ENCODE assay signal across 8 cellular contexts in the genomic region with DNA sequence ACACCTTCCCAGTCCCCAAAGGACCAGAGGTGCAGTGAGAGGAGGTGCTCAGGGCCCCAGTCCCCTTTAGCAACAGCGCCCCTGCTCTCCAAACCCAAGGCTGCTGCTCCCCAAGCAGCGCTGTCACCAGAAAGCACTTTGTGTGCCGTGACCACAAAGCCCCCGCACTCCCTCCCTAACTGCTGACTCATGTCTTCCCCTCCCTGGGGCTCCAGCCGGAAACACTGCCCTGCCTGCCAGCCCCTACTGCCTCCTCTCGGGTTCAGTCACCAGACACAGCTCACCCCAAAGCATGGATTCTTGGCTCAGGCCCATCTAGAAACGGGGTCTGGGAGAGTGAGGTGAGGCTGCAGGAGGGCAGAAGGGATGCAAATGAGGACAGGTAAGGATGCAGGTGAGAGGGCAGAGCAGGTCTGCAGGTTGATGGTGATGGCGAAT. TPM values are rescaled to one million over a fixed set of nuclear protein-coding genes. Genes with fewer than 3 reads are reported as not detected.
A peak's percentile ranks its signal among the peaks of the same experiment; 100 is the strongest.
DNase-seq lines count a peak whose midpoint lies in the region; ATAC-seq and TF ChIP-seq lines count a peak whose summit lies in the region.

No MANE protein-coding gene starts in this region.

- H3K36me3 ChIP-seq in kidney epithelial cell (ENCODE audit: control insufficient read depth, insufficient read depth, low read length) = no peaks in the 10 kb centered on the region

- peak; percentile 20 for TF ChIP-seq CTCF in kidney epithelial cell (IDR thresholded peaks at IDR 0.05; ENCODE audit: insufficient read depth, low read length, poor library complexity, severe bottlenecking)

- no peak overlapping the region for H3K4me3 ChIP-seq in kidney epithelial cell (ENCODE audit: low read depth, low read length)

- peak; percentile 55 for ATAC-seq in GM18861 (IDR thresholded peaks at IDR 0.05; ENCODE audit: unreplicated experiment)
- ATAC-seq in HG03442 (IDR thresholded peaks at IDR 0.05; ENCODE audit: unreplicated experiment) = peak; percentile 53

- DNase-seq in T-helper 22 cell (ENCODE audit: low read depth) (peak; percentile 85), amniotic epithelial cell (ENCODE audit: low read depth) (peak; percentile 74), kidney epithelial cell (ENCODE audit: low read depth) (peak; percentile 42), NCI-H2227 (lab: John Stamatoyannopoulos, UW; ENCODE audit: unreplicated experiment) (no peak), occipital lobe (lab: John Stamatoyannopoulos, UW) (no peak)
- peak; percentile 68 for DNase-seq in stimulated activated CD8-positive, alpha-beta memory T cell treated with anti-CD3 and anti-CD28 coated beads, Interleukin-15, amount 100 ng/mL, for 24 hours (ENCODE audit: low read depth)

- H3K27me3 ChIP-seq in kidney epithelial cell (ENCODE audit: control insufficient read depth, insufficient read depth, low read length) = no peaks in the 10 kb centered on the region

RNA-seq across cellular contexts. Expression of a gene that starts 4.9 kb away (rescaled TPM):
- total RNA-seq in kidney epithelial cell = not detected in 2 replicates
- not detected for total RNA-seq in occipital lobe

RNA-seq across cellular contexts. Expression of a gene that starts 45.6 kb away (rescaled TPM):
- total RNA-seq in kidney epithelial cell (58.5 and 61.8 TPM in 2 replicates), occipital lobe (12.3 TPM)

Comparison
In these comparisons a context has a peak if more than half of its experiments do, and no peak if none do; other contexts are left out.
1. DNase-seq: peak in T-helper 22 cell (single experiment), amniotic epithelial cell (single experiment), kidney epithelial cell (single experiment) and stimulated activated CD8-positive, alpha-beta memory T cell treated with anti-CD3 and anti-CD28 coated beads, Interleukin-15, amount 100 ng/mL, for 24 hours (single experiment); none in NCI-H2227 (single experiment) and occipital lobe (single experiment).